ENCODE assay signal across 1 cellular context in genomic region chr5:172144291-172144815, GRCh38.
TF ChIP-seq lines count a peak whose summit lies in the region.

No MANE protein-coding gene starts in this region.

TF ChIP-seq in K562, 482 proteins besides CTCF, POLR2A, EP300 and RAD21 (continued from another document):
- no peak for TF ChIP-seq PTTG1 (tag; IDR thresholded peaks at IDR 0.05; ENCODE audit: low read depth)
TF ChIP-seq in K562: peak in this region for 59.
